ENCODE assay signal across 24 cellular contexts in genomic region chr1:232274236-232274855, GRCh38.
DNase-seq lines count a peak whose midpoint lies in the region; ATAC-seq and TF ChIP-seq lines count a peak whose summit lies in the region.
"Had no signal": no experiment of that assay in that cellular context is flagged by ENCODE, and none has a peak within 500 bp of the region (broad histone marks: within the 10 kb centered on the region; RNA-seq: fewer than 3 reads in every experiment).

No MANE protein-coding gene starts in this region.

- H3K27ac ChIP-seq in endodermal cell (ENCODE audit: low read depth, low read length), result no peak overlapping the region
- H3K27ac ChIP-seq in mesendoderm (ENCODE audit: low read depth, low read length), result no peak overlapping the region
- H3K27ac ChIP-seq in CD8-positive, alpha-beta T cell (ENCODE audit: low read depth, low read length), result no peak overlapping the region
- H3K27ac ChIP-seq: ascending aorta, upper lobe of right lung had no signal

- H3K4me1 Mint-ChIP-seq in endodermal cell, result peaks cover 27% of the 10 kb centered on the region
- H3K4me1 Mint-ChIP-seq in CD8-positive, alpha-beta T cell (ENCODE audit: low read depth), result no peaks in the 10 kb centered on the region
- H3K4me1 Mint-ChIP-seq: CD4-positive, CD25-positive, alpha-beta regulatory T cell had no signal

- H3K9ac ChIP-seq in endodermal cell (ENCODE audit: extremely low read depth, low read length, poor library complexity, severe bottlenecking) (no peak overlapping the region), mesendoderm (ENCODE audit: low read length) (no peak overlapping the region)
- H3K9ac ChIP-seq: SK-N-SH had no signal

- POLR2A ChIA-PET in CD8-positive, alpha-beta T cell (lab: Charles Lee), result no interaction called here

- no peak overlapping the region for H3K27ac Mint-ChIP-seq in endodermal cell
- H3K27ac Mint-ChIP-seq in CD8-positive, alpha-beta T cell, result no peak overlapping the region
- H3K27ac Mint-ChIP-seq: activated CD8-positive, alpha-beta T cell treated with anti-CD3 and anti-CD28 coated beads for 36 hours; activated T-cell treated with anti-CD3 and anti-CD28 coated beads, Interleukin-2, amount 50 U/mL, for 24 hours; CD4-positive, CD25-positive, alpha-beta regulatory T cell had no signal

- no peak overlapping the region for H3K56ac ChIP-seq in mesendoderm (ENCODE audit: low read length)

- no peak for TF ChIP-seq POLR2A in NB4 (IDR thresholded peaks at IDR 0.05; ENCODE audit: extremely low read depth, insufficient read length)

- DNase-seq in AG09309 (ENCODE audit: low read depth), result peak; percentile 71
- peak; percentile 78 for DNase-seq in NB4 (ENCODE audit: low read depth)
- no peak for DNase-seq in endodermal cell
- DNase-seq in mesendoderm, result peak; percentile 62
- no peak for DNase-seq in GM20000 (ENCODE audit: low spot score)
- no peak for DNase-seq in CD8-positive, alpha-beta T cell
- DNase-seq: activated CD8-positive, alpha-beta T cell treated with anti-CD3 and anti-CD28 coated beads for 36 hours; activated naive CD4-positive, alpha-beta T cell treated with Interleukin-2 at 50 U/mL for 16 hours; activated T-cell treated with anti-CD3 and anti-CD28 coated beads, Interleukin-2, amount 50 U/mL, for 24 hours; CD4-positive, CD25-positive, alpha-beta regulatory T cell; cerebellar nuclear complex; erythroblast; GDM1; head of caudate nucleus; left ventricle myocardium superior; NCI-H1436; nucleus accumbens; retina; SK-N-SH; stimulated activated CD4-positive, alpha-beta T cell treated with anti-CD3 and anti-CD28 coated beads, Interleukin-12 subunit alpha, Interleukin-12 subunit beta, amount 100 ng/mL, for 4 hours; upper lobe of right lung had no signal

- H3K4ac ChIP-seq in mesendoderm (ENCODE audit: low read depth, low read length), result no peak overlapping the region

- no peak overlapping the region for H2BK120ac ChIP-seq in mesendoderm (ENCODE audit: low read depth, low read length)

- no peaks in the 10 kb centered on the region for H3K9me3 ChIP-seq in endodermal cell (ENCODE audit: control insufficient read depth, low read length)
- no peaks in the 10 kb centered on the region for H3K9me3 ChIP-seq in CD8-positive, alpha-beta T cell (ENCODE audit: low read length)
- H3K9me3 ChIP-seq: ascending aorta, SK-N-SH, upper lobe of right lung had no signal

- no peak overlapping the region for H2BK15ac ChIP-seq in mesendoderm (replicated peaks; ENCODE audit: low read depth)

- TF ChIP-seq CTCF in AG09309 (IDR thresholded peaks at IDR 0.05; ENCODE audit: control insufficient read depth, insufficient read depth, low read depth, low read length, missing control alignments) (no peak), NB4 (IDR thresholded peaks at IDR 0.05; ENCODE audit: low read depth, low read length) (no peak), endodermal cell (conservative IDR thresholded peaks at IDR 0.05) (no peak), GM20000 (IDR thresholded peaks at IDR 0.05; ENCODE audit: extremely low read depth, missing control alignments) (no peak)
- TF ChIP-seq CTCF in CD8-positive, alpha-beta T cell (IDR thresholded peaks at IDR 0.05), result no peak

- H3K79me1 ChIP-seq in mesendoderm (ENCODE audit: low read length), result no peaks in the 10 kb centered on the region

- no peaks in the 10 kb centered on the region for H3K27me3 ChIP-seq in endodermal cell (ENCODE audit: control insufficient read depth, insufficient read depth, low read length, poor library complexity, severe bottlenecking)
- no peaks in the 10 kb centered on the region for H3K27me3 ChIP-seq in mesendoderm (ENCODE audit: insufficient read depth, low read length, poor library complexity)
- H3K27me3 ChIP-seq in CD8-positive, alpha-beta T cell (ENCODE audit: insufficient read depth, low read length), result no peaks in the 10 kb centered on the region
- H3K27me3 ChIP-seq: ascending aorta, upper lobe of right lung had no signal

- H3K4me2 ChIP-seq in mesendoderm (ENCODE audit: low read length), result no peak overlapping the region
- H3K4me2 ChIP-seq: SK-N-SH had no signal

- peaks cover 18% of the 10 kb centered on the region for H3K4me1 ChIP-seq in endodermal cell (ENCODE audit: control insufficient read depth, insufficient read depth, low read length)
- peaks cover 4% of the 10 kb centered on the region for H3K4me1 ChIP-seq in mesendoderm (ENCODE audit: control insufficient read depth, low read depth, low read length)
- H3K4me1 ChIP-seq in CD8-positive, alpha-beta T cell (ENCODE audit: insufficient read depth, low read length), result no peaks in the 10 kb centered on the region
- H3K4me1 ChIP-seq: ascending aorta, upper lobe of right lung had no signal

- H2BK5ac ChIP-seq in mesendoderm (ENCODE audit: low read length), result no peak overlapping the region

- 82 to 83% methylated on average over 1 to 4 of the region's 4 CpGs for WGBS in endodermal cell (ENCODE audit: insufficient coverage in 1 of 2, insufficient read length in 1 of 2), 2 experiments
- WGBS in mesendoderm (ENCODE audit: extremely low coverage, insufficient coverage, low lambda C conversion rate), result no CpG with 5 or more reads among the region's 4 CpGs

- H3K4me3 Mint-ChIP-seq in endodermal cell, result no peak overlapping the region
- H3K4me3 Mint-ChIP-seq in CD8-positive, alpha-beta T cell, result no peak overlapping the region
- H3K4me3 Mint-ChIP-seq: activated CD8-positive, alpha-beta T cell treated with anti-CD3 and anti-CD28 coated beads for 36 hours; activated T-cell treated with anti-CD3 and anti-CD28 coated beads, Interleukin-2, amount 50 U/mL, for 24 hours; CD4-positive, CD25-positive, alpha-beta regulatory T cell had no signal

- no peaks in the 10 kb centered on the region for H3K79me2 ChIP-seq in mesendoderm (ENCODE audit: control insufficient read depth, insufficient read depth, low read length)

- no peaks in the 10 kb centered on the region for H3K9me3 Mint-ChIP-seq in endodermal cell
- no peaks in the 10 kb centered on the region for H3K9me3 Mint-ChIP-seq in CD8-positive, alpha-beta T cell
- H3K9me3 Mint-ChIP-seq: activated CD8-positive, alpha-beta T cell treated with anti-CD3 and anti-CD28 coated beads for 36 hours; activated T-cell treated with anti-CD3 and anti-CD28 coated beads, Interleukin-2, amount 50 U/mL, for 24 hours; CD4-positive, CD25-positive, alpha-beta regulatory T cell had no signal

- H3K4me3 ChIP-seq in AG09309 (ENCODE audit: control insufficient read depth, low read depth, low read length) (no peak overlapping the region), NB4 (ENCODE audit: low read depth, low read length) (no peak overlapping the region), endodermal cell (ENCODE audit: low read length) (peak overlapping the region; percentile 12), mesendoderm (ENCODE audit: low read length) (no peak overlapping the region)
- no peak overlapping the region for H3K4me3 ChIP-seq in CD8-positive, alpha-beta T cell (ENCODE audit: low read depth, low read length)
- H3K4me3 ChIP-seq: ascending aorta, upper lobe of right lung had no signal

- ATAC-seq in GM19467 (IDR thresholded peaks at IDR 0.05; ENCODE audit: unreplicated experiment) (no peak), GM18873 (IDR thresholded peaks at IDR 0.05; ENCODE audit: low FRiP score, unreplicated experiment) (no peak)
- no peak for ATAC-seq in CD8-positive, alpha-beta T cell
- ATAC-seq: activated CD8-positive, alpha-beta T cell treated with anti-CD3 and anti-CD28 coated beads for 36 hours; left ventricle myocardium superior; upper lobe of right lung had no signal

- intact Hi-C loops in CD8-positive, alpha-beta T cell (cut with DNase I, micrococcal nuclease), result no loop called here

- H3K23ac ChIP-seq in mesendoderm (ENCODE audit: low read length), result no peak overlapping the region

- no peaks in the 10 kb centered on the region for H3K36me3 Mint-ChIP-seq in endodermal cell (ENCODE audit: low read depth)
- H3K36me3 Mint-ChIP-seq in CD8-positive, alpha-beta T cell, result no peaks in the 10 kb centered on the region
- H3K36me3 Mint-ChIP-seq: CD4-positive, CD25-positive, alpha-beta regulatory T cell had no signal

- H3K36me3 ChIP-seq in endodermal cell (ENCODE audit: control insufficient read depth, insufficient read depth, low read length), result no peaks in the 10 kb centered on the region
- no peaks in the 10 kb centered on the region for H3K36me3 ChIP-seq in mesendoderm (ENCODE audit: control insufficient read depth, insufficient read depth, low read length)
- H3K36me3 ChIP-seq in CD8-positive, alpha-beta T cell (ENCODE audit: insufficient read depth, low read length), result no peaks in the 10 kb centered on the region
- H3K36me3 ChIP-seq: ascending aorta, upper lobe of right lung had no signal

- H3K27me3 Mint-ChIP-seq in endodermal cell (ENCODE audit: insufficient read depth), result peaks cover 5% of the 10 kb centered on the region
- peaks cover 19% of the 10 kb centered on the region for H3K27me3 Mint-ChIP-seq in CD8-positive, alpha-beta T cell (ENCODE audit: low read depth)

- no peak overlapping the region for H2AK5ac ChIP-seq in mesendoderm (ENCODE audit: low read length)

- H4K5ac ChIP-seq in mesendoderm (ENCODE audit: low read length), result no peak overlapping the region

- no peak overlapping the region for H3K18ac ChIP-seq in mesendoderm (ENCODE audit: low read length)

- H4K8ac ChIP-seq in mesendoderm (ENCODE audit: low read depth, low read length), result no peak overlapping the region

- CTCF ChIA-PET in CD8-positive, alpha-beta T cell (lab: Charles Lee), result no interaction called here

Comparison
In these comparisons a context has a peak if more than half of its experiments do, and no peak if none do; other contexts are left out.
1. DNase-seq: peak in AG09309 (single experiment), NB4 (single experiment) and mesendoderm (single experiment); none in endodermal cell (single experiment), GM20000 (single experiment) and CD8-positive, alpha-beta T cell (0 of 7).